In the genomic region with DNA sequence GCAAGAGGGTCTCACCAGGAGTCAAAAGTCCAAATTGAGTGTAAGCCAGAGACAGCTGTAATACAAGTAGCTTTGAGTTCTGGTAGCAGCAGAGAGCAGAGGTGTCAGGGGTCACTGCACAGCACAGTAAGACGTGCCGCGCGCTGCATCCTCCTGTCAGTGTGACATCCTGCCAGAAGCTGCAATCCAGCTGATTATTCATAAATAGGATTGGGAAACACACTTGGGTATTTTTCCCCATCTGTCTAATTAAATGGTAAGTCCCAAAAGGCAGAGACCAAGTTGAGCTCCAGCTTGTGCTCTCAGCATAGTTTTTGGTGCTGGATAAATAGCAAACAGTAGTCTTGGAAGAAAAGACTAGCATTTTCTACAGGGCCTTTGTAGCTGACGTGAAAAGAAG, we compare ENCODE assay signal across 18 cellular contexts.
DNase-seq lines count a peak whose midpoint lies in the region; ATAC-seq, FAIRE-seq and TF ChIP-seq lines count a peak whose summit lies in the region.
"Had no signal": no experiment of that assay in that cellular context is flagged by ENCODE, and none has a peak within 500 bp of the region (broad histone marks: within the 10 kb centered on the region; RNA-seq: fewer than 3 reads in every experiment).

No MANE protein-coding gene starts in this region.

- WGBS in adrenal gland, 4 donors: 64 to 89% (median 74%) methylated on average over 5 of the region's 5 CpGs

- H3K4me1 ChIP-seq in adrenal gland (replicated peaks in 1 of 2) (peaks cover 0 to 15% of the 10 kb centered on the region in 2 donors), kidney (ENCODE audit: control insufficient read depth in 1 of 2, insufficient read depth in 1 of 2, low read depth in 1 of 2, low read length in 2 of 2) (peaks cover 5 to 6% of the 10 kb centered on the region in 2 donors), upper lobe of right lung (peaks cover 4% of the 10 kb centered on the region)

- no peaks in the 10 kb centered on the region for H3K9me3 ChIP-seq in adrenal gland (replicated peaks in 1 of 3)
- H3K9me3 ChIP-seq in kidney (ENCODE audit: control insufficient read depth in 1 of 2, low read length in 2 of 2): no peaks in the 10 kb centered on the region
- no peaks in the 10 kb centered on the region for H3K9me3 ChIP-seq in upper lobe of right lung

- no peak overlapping the region for H3K4me3 Mint-ChIP-seq in activated T-cell treated with anti-CD3 and anti-CD28 coated beads, Interleukin-2, amount 50 U/mL, for 24 hours
- H3K4me3 Mint-ChIP-seq: HFFc6 had no signal

- H3K36me3 Mint-ChIP-seq in activated T-cell treated with anti-CD3 and anti-CD28 coated beads, Interleukin-2, amount 50 U/mL, for 24 hours (ENCODE audit: low read depth): no peaks in the 10 kb centered on the region

- H3K27me3 Mint-ChIP-seq in activated T-cell treated with anti-CD3 and anti-CD28 coated beads, Interleukin-2, amount 50 U/mL, for 24 hours: no peaks in the 10 kb centered on the region

- FAIRE-seq in kidney (lab: Jason Lieb, UNC): no peak
- FAIRE-seq: GM18507 had no signal

- no peaks in the 10 kb centered on the region for H3K4me1 Mint-ChIP-seq in activated T-cell treated with anti-CD3 and anti-CD28 coated beads, Interleukin-2, amount 50 U/mL, for 24 hours (ENCODE audit: low read depth)

- intact Hi-C loops in adrenal gland (cut with DNase I): no loop called here
- intact Hi-C loops in kidney (cut with DNase I): no loop called here
- intact Hi-C loops in upper lobe of right lung (cut with DNase I): no loop called here

- H3K27me3 ChIP-seq in adrenal gland: no peaks in the 10 kb centered on the region
- no peaks in the 10 kb centered on the region for H3K27me3 ChIP-seq in upper lobe of right lung

- TF ChIP-seq CTCF in adrenal gland (IDR thresholded peaks at IDR 0.05) (no peak), kidney (IDR thresholded peaks at IDR 0.05; ENCODE audit: borderline replicate concordance, extremely low read depth, insufficient read depth) (no peak), upper lobe of right lung (IDR thresholded peaks at IDR 0.05) (no peak)

- no peak overlapping the region for H3K27ac Mint-ChIP-seq in activated T-cell treated with anti-CD3 and anti-CD28 coated beads, Interleukin-2, amount 50 U/mL, for 24 hours
- H3K27ac Mint-ChIP-seq: HFFc6 had no signal

- H3K9ac ChIP-seq in kidney (ENCODE audit: low read length in 2 of 2): no peak overlapping the region

- no peak for TF ChIP-seq POLR2A in adrenal gland (IDR thresholded peaks at IDR 0.05)

- H3K36me3 ChIP-seq in adrenal gland (replicated peaks in 1 of 2) (no peaks in the 10 kb centered on the region), kidney (ENCODE audit: control insufficient read depth in 1 of 2, insufficient read depth in 2 of 2, low read length in 2 of 2) (no peaks in the 10 kb centered on the region), upper lobe of right lung (no peaks in the 10 kb centered on the region)

- no peak overlapping the region for H3K4me3 ChIP-seq in adrenal gland
- no peak overlapping the region for H3K4me3 ChIP-seq in kidney (ENCODE audit: low read length in 2 of 2)
- H3K4me3 ChIP-seq in upper lobe of right lung: no peak overlapping the region

- peak; percentile 62 for ATAC-seq in upper lobe of right lung
- no peak for ATAC-seq in HG03442 (IDR thresholded peaks at IDR 0.05; ENCODE audit: unreplicated experiment)
- ATAC-seq in HG02571 (IDR thresholded peaks at IDR 0.05; ENCODE audit: unreplicated experiment): no peak

- DNase-seq in NCI-H345 (lab: John Stamatoyannopoulos, UW): peak; percentile 58
- DNase-seq in NCI-H345 treated with DMSO at 0.1 percent for 48 hours (lab: John Stamatoyannopoulos, UW; ENCODE audit: unreplicated experiment): no peak
- peak; percentile 15 to 60 (median 33) for DNase-seq in adrenal gland
- peak; percentile 79 for DNase-seq in kidney
- no peak for DNase-seq in upper lobe of right lung
- DNase-seq in activated T-cell treated with anti-CD3 and anti-CD28 coated beads, Interleukin-2, amount 50 U/mL, for 24 hours: no peak
- DNase-seq: ACHN, cortex of kidney, EL, HFFc6, KG1, mammary epithelial cell, NCI-H526 treated with DMSO at 0.1 percent for 48 hours, posterior cingulate gyrus, substantia nigra had no signal

- no peaks in the 10 kb centered on the region for H3K9me3 Mint-ChIP-seq in activated T-cell treated with anti-CD3 and anti-CD28 coated beads, Interleukin-2, amount 50 U/mL, for 24 hours

- no peak overlapping the region for H3K27ac ChIP-seq in adrenal gland
- H3K27ac ChIP-seq in kidney (ENCODE audit: low read depth in 2 of 2, low read length in 2 of 2): no peak overlapping the region
- H3K27ac ChIP-seq in upper lobe of right lung: no peak overlapping the region

Comparison
In these comparisons a context has a peak if more than half of its experiments do, and no peak if none do; other contexts are left out.
1. DNase-seq: peak in NCI-H345 (single experiment), adrenal gland (7 of 7) and kidney (single experiment); none in NCI-H345 treated with DMSO at 0.1 percent for 48 hours (single experiment), upper lobe of right lung (single experiment) and activated T-cell treated with anti-CD3 and anti-CD28 coated beads, Interleukin-2, amount 50 U/mL, for 24 hours (single experiment).